ENCODE assay signal across 8 cellular contexts in the genomic region with DNA sequence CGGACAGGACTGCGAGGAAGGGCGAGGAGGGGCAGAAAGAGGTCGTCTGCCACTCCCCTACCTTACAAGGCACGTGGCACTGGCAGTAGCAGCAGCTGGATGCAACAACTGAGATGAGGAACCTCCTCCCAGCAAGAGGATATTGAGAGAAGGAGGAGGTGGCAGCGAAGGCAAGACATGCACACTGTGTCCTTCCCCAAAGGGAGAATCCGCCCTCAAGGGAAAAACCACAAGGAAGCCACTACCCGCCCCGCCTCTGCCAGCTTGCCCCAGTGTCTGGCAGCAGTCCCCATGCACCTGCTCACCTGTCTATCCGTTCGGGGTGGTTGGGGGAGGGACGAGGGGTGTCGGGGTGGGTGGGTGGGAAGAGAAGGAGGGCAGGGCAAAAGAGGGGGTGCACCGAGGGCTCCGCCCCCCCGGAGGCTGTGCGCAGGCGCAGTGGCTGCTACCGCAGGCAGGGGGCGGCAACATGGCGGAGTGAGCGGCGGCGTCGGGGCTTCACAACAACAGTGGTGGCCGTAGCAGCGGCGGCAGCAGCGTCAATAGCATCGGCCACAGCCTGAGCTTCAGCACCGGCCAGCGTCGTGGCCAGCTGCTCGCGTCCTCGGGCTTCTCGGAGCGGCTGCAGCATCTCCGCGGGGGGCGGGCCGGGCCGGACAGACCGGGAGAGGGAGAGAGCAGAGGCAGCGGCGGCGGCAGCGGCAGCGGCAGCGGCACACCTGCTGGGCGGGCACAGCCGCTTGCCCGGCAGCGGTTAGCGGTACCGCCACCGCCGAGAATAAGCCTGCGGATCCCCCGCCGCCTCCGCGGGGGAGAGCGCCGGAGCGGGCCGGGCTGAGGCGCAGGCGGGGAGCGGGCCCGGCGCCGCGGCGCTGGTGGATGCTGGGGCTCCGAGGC. TPM values are rescaled to one million over a fixed set of nuclear protein-coding genes. Genes with fewer than 3 reads are reported as not detected.
DNase-seq lines count a peak whose midpoint lies in the region; ATAC-seq and TF ChIP-seq lines count a peak whose summit lies in the region.

A gene with protein sequence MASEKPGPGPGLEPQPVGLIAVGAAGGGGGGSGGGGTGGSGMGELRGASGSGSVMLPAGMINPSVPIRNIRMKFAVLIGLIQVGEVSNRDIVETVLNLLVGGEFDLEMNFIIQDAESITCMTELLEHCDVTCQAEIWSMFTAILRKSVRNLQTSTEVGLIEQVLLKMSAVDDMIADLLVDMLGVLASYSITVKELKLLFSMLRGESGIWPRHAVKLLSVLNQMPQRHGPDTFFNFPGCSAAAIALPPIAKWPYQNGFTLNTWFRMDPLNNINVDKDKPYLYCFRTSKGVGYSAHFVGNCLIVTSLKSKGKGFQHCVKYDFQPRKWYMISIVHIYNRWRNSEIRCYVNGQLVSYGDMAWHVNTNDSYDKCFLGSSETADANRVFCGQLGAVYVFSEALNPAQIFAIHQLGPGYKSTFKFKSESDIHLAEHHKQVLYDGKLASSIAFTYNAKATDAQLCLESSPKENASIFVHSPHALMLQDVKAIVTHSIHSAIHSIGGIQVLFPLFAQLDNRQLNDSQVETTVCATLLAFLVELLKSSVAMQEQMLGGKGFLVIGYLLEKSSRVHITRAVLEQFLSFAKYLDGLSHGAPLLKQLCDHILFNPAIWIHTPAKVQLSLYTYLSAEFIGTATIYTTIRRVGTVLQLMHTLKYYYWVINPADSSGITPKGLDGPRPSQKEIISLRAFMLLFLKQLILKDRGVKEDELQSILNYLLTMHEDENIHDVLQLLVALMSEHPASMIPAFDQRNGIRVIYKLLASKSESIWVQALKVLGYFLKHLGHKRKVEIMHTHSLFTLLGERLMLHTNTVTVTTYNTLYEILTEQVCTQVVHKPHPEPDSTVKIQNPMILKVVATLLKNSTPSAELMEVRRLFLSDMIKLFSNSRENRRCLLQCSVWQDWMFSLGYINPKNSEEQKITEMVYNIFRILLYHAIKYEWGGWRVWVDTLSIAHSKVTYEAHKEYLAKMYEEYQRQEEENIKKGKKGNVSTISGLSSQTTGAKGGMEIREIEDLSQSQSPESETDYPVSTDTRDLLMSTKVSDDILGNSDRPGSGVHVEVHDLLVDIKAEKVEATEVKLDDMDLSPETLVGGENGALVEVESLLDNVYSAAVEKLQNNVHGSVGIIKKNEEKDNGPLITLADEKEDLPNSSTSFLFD (N-terminal part only) (plus strand): TSS at position 436 of the 897 bp plus-strand sequence. CDS start 551 bp downstream, outside the sequence.

- peak within 1 kb of the TSS; percentile 60 for H3K4me3 ChIP-seq in astrocyte of the cerebellum (ENCODE audit: low read depth, low read length)
- peak within 1 kb of the TSS; percentile 96 for H3K4me3 ChIP-seq in hepatocyte

- H3K36me3 ChIP-seq in hepatocyte (replicated peaks; ENCODE audit: insufficient read depth, low read depth), result no peaks in the 10 kb centered on the region

- H3K27me3 ChIP-seq in hepatocyte, result peaks cover 4% of the 10 kb centered on the region

- H3K9me3 ChIP-seq in hepatocyte (ENCODE audit: low read depth), result no peaks in the 10 kb centered on the region

- peak within 1 kb of the TSS; percentile 92 for H3K4me2 ChIP-seq in hepatocyte

- peak within 1 kb of the TSS; percentile 96 for H2AFZ ChIP-seq in hepatocyte

- no peaks in the 10 kb centered on the region for H3K9me2 ChIP-seq in hepatocyte (replicated peaks; ENCODE audit: insufficient read depth)

- H3K79me2 ChIP-seq in hepatocyte, result peaks cover 12% of the 10 kb centered on the region

- peak; percentile 13 for TF ChIP-seq POLR2A in GM10847 (IDR thresholded peaks at IDR 0.05; ENCODE audit: extremely low read depth, insufficient read length)

- WGBS in hepatocyte (ENCODE audit: low lambda C conversion rate, missing lambda C conversion rate), result under 1% methylated on average over 48 of the region's 76 CpGs

- DNase-seq in NCI-H1436 treated with DMSO at 0.1 percent for 48 hours (lab: John Stamatoyannopoulos, UW), result peak; percentile 44
- peak; percentile 29 for DNase-seq in T-helper 22 cell (ENCODE audit: low read depth)
- no peak for DNase-seq in astrocyte of the cerebellum (ENCODE audit: low read depth)
- DNase-seq in hepatocyte (ENCODE audit: low spot score), result peak; percentile 87
- DNase-seq in retina, result peak; percentile 93
- no peak for DNase-seq in RKO (ENCODE audit: low spot score)

- peak; percentile 82 for ATAC-seq in HG02642 (IDR thresholded peaks at IDR 0.05; ENCODE audit: poor library complexity, unreplicated experiment)

- no peak for TF ChIP-seq CTCF in astrocyte of the cerebellum (IDR thresholded peaks at IDR 0.05; ENCODE audit: low read depth, low read length, missing control alignments)
- TF ChIP-seq CTCF in hepatocyte (IDR thresholded peaks at IDR 0.05; ENCODE audit: poor library complexity), result no peak

- H3K4me1 ChIP-seq in hepatocyte (ENCODE audit: insufficient read depth), result no peaks in the 10 kb centered on the region

- H3K27ac ChIP-seq in hepatocyte, result peak within 1 kb of the TSS; percentile 40

- in situ Hi-C loops in astrocyte of the cerebellum (cut with HindIII; ENCODE audit: low sequenced_read_pairs), result no loop called here

- H4K20me1 ChIP-seq in hepatocyte (ENCODE audit: insufficient read depth, poor library complexity, severe bottlenecking), result peaks cover 3% of the 10 kb centered on the region

RNA-seq across cellular contexts. Expression of the gene that starts here (rescaled TPM):
- total RNA-seq in hepatocyte, result 10.3 and 12.3 TPM in 2 replicates
- polyA plus RNA-seq in hepatocyte, result 2.6 and 5.0 TPM in 2 replicates

Comparison
In these comparisons a context has a peak if more than half of its experiments do, and no peak if none do; other contexts are left out.
1. DNase-seq: peak in NCI-H1436 treated with DMSO at 0.1 percent for 48 hours (single experiment), T-helper 22 cell (single experiment), hepatocyte (single experiment) and retina (single experiment); none in astrocyte of the cerebellum (single experiment) and RKO (single experiment).